In genomic region chr11:60831143-60831500, GRCh38 we compare ENCODE assay signal across 9 cellular contexts. TPM values are rescaled to one million over a fixed set of nuclear protein-coding genes. Genes with fewer than 3 reads are reported as not detected.
DNase-seq lines count a peak whose midpoint lies in the region; ATAC-seq and TF ChIP-seq lines count a peak whose summit lies in the region.
"Had no signal": no experiment of that assay in that cellular context is flagged by ENCODE, and none has a peak within 500 bp of the region (broad histone marks: within the 10 kb centered on the region; RNA-seq: fewer than 3 reads in every experiment).

No MANE protein-coding gene starts in this region.

- H3K27ac ChIP-seq in coronary artery = no peak overlapping the region
- H3K27ac ChIP-seq: skin epidermis had no signal

- peak; percentile 87 for TF ChIP-seq CTCF in coronary artery (IDR thresholded peaks at IDR 0.05)
- TF ChIP-seq CTCF in lower leg skin (IDR thresholded peaks at IDR 0.05) = peak in 1 of 3 donors; percentile 59

- DNase-seq in NCI-H2227 (lab: John Stamatoyannopoulos, UW; ENCODE audit: unreplicated experiment) (peak; percentile 83), NCI-H2227 treated with DMSO at 0.1 percent for 48 hours (lab: John Stamatoyannopoulos, UW) (no peak), NCI-H526 (lab: John Stamatoyannopoulos, UW) (peak; percentile 71 to 92), coronary artery (ENCODE audit: low spot score) (peak; percentile 81), lower leg skin (ENCODE audit: low spot score in 2 of 2) (peak; percentile 72 to 96)
- DNase-seq in activated CD4-positive, alpha-beta T cell treated with anti-CD3 and anti-CD28 coated beads, Interleukin-2, amount 50 U/mL, for 1 hour = peak; percentile 80
- peak; percentile 59 to 68 (median 64) for DNase-seq in stimulated activated CD4-positive, alpha-beta T cell treated with anti-CD3 and anti-CD28 coated beads, TNF-alpha, amount 100 ng/mL, for 48 hours (ENCODE audit: low read depth in 3 of 3)

- peak; percentile 67 for ATAC-seq in HG03378 (IDR thresholded peaks at IDR 0.05; ENCODE audit: unreplicated experiment)

- intact Hi-C loops in lower leg skin (cut with DNase I; ENCODE audit: low total_unique reads) = loop anchor here (5.0 kb wide), 1 partner anchor 71 kb away; no protein-coding TSS in a partner anchor

- H3K4me3 ChIP-seq in coronary artery (no peak overlapping the region), lower leg skin (ENCODE audit: low read depth, poor library complexity, severe bottlenecking) (no peak overlapping the region)
- H3K4me3 ChIP-seq: skin epidermis had no signal

- TF ChIP-seq POLR2A in lower leg skin (IDR thresholded peaks at IDR 0.05) = no peak

- 7 to 9% methylated on average over 8 of the region's 8 CpGs for WGBS in lower leg skin, 2 donors

RNA-seq across cellular contexts. Expression of gene CCDC86, which starts 10.8 kb away (rescaled TPM):
- 10 to 100 TPM; 19.2 to 43.8 (median 21.8) TPM for total RNA-seq in lower leg skin

RNA-seq across cellular contexts. Expression of gene PTGDR2, which starts 24.6 kb away (rescaled TPM):
- under 1 TPM; 0.13 to 0.64 (median 0.32) TPM for total RNA-seq in lower leg skin

RNA-seq across cellular contexts. Expression of gene ZP1, which starts 36.2 kb away (rescaled TPM):
- under 1 TPM in 2 of 4 donors, not detected in 2; 0.25 to 0.26 TPM for total RNA-seq in lower leg skin

RNA-seq across cellular contexts. Expression of gene MS4A10, which starts 46.0 kb away (rescaled TPM):
- total RNA-seq in lower leg skin = not detected
